ENCODE assay signal across 19 cellular contexts in genomic region chr1:5908461-5909375, GRCh38.
DNase-seq lines count a peak whose midpoint lies in the region; TF ChIP-seq lines count a peak whose summit lies in the region.
"Had no signal": no experiment of that assay in that cellular context is flagged by ENCODE, and none has a peak within 500 bp of the region (broad histone marks: within the 10 kb centered on the region; RNA-seq: fewer than 3 reads in every experiment).

No MANE protein-coding gene starts in this region.

- no peaks in the 10 kb centered on the region for H3K9me3 Mint-ChIP-seq in endodermal cell
- H3K9me3 Mint-ChIP-seq: CD4-positive, alpha-beta memory T cell; GM23338; HFFc6 had no signal

- intact Hi-C loops in posterior vena cava (cut with DNase I) (no loop called here), ascending aorta (cut with DNase I) (no loop called here)

- H3K9me2 ChIP-seq in Karpas-422 (replicated peaks; ENCODE audit: insufficient read depth, low read length), result no peaks in the 10 kb centered on the region

- no peaks in the 10 kb centered on the region for H3K9me3 ChIP-seq in endodermal cell (ENCODE audit: control insufficient read depth, low read length)
- no peaks in the 10 kb centered on the region for H3K9me3 ChIP-seq in ascending aorta
- H3K9me3 ChIP-seq in Karpas-422 (ENCODE audit: low read length), result no peaks in the 10 kb centered on the region

- H3K27me3 Mint-ChIP-seq in endodermal cell (ENCODE audit: insufficient read depth), result no peaks in the 10 kb centered on the region
- H3K27me3 Mint-ChIP-seq: CD4-positive, alpha-beta memory T cell had no signal

- H3K4me3 ChIP-seq in H7 (ENCODE audit: insufficient read depth, low read depth, low read length) (no peak overlapping the region), endodermal cell (ENCODE audit: low read length) (no peak overlapping the region), ascending aorta (no peak overlapping the region), Karpas-422 (ENCODE audit: low read length) (no peak overlapping the region)
- H3K4me3 ChIP-seq: GM23338 had no signal

- H4K20me1 ChIP-seq in Karpas-422 (ENCODE audit: insufficient read depth, low read depth, low read length), result no peaks in the 10 kb centered on the region

- H3K4me1 ChIP-seq in endodermal cell (ENCODE audit: control insufficient read depth, insufficient read depth, low read length), result no peaks in the 10 kb centered on the region
- no peaks in the 10 kb centered on the region for H3K4me1 ChIP-seq in ascending aorta
- H3K4me1 ChIP-seq in Karpas-422 (ENCODE audit: low read length), result no peaks in the 10 kb centered on the region

- H3K4me2 ChIP-seq in Karpas-422 (ENCODE audit: low read depth, low read length, poor library complexity, severe bottlenecking), result no peak overlapping the region
- H3K4me2 ChIP-seq: GM23338 had no signal

- H2AFZ ChIP-seq in Karpas-422 (ENCODE audit: low read length), result no peak overlapping the region
- H2AFZ ChIP-seq: GM23338 had no signal

- no peak for TF ChIP-seq CTCF in endodermal cell (conservative IDR thresholded peaks at IDR 0.05)
- no peak for TF ChIP-seq CTCF in ascending aorta (IDR thresholded peaks at IDR 0.05)

- no peak overlapping the region for H3K27ac ChIP-seq in endodermal cell (ENCODE audit: low read depth, low read length)
- H3K27ac ChIP-seq in ascending aorta, result no peak overlapping the region
- no peak overlapping the region for H3K27ac ChIP-seq in Karpas-422 (ENCODE audit: low read length)
- H3K27ac ChIP-seq: HL-60 had no signal

- peaks cover 16% of the 10 kb centered on the region for H3K36me3 Mint-ChIP-seq in endodermal cell (ENCODE audit: low read depth)

- 95 to 99% methylated on average over 20 to 35 of the region's 35 CpGs for WGBS in endodermal cell (ENCODE audit: insufficient coverage in 1 of 2, insufficient read length in 1 of 2), 2 experiments

- no peaks in the 10 kb centered on the region for H3K4me1 Mint-ChIP-seq in endodermal cell

- H3K27ac Mint-ChIP-seq in endodermal cell, result no peak overlapping the region
- H3K27ac Mint-ChIP-seq: CD4-positive, alpha-beta memory T cell; GM23338; HFFc6 had no signal

- H3K4me3 Mint-ChIP-seq in endodermal cell, result no peak overlapping the region
- H3K4me3 Mint-ChIP-seq: CD4-positive, alpha-beta memory T cell; GM23338; HFFc6 had no signal

- no peaks in the 10 kb centered on the region for H3K36me3 ChIP-seq in H7 (replicated peaks; ENCODE audit: control insufficient read depth, insufficient read depth, low read length)
- H3K36me3 ChIP-seq in endodermal cell (ENCODE audit: control insufficient read depth, insufficient read depth, low read length), result no peaks in the 10 kb centered on the region
- peaks cover 13 to 20% of the 10 kb centered on the region in 2 donors for H3K36me3 ChIP-seq in ascending aorta
- H3K36me3 ChIP-seq in Karpas-422 (ENCODE audit: insufficient read depth, low read length), result no peaks in the 10 kb centered on the region

- DNase-seq in Ammon's horn (ENCODE audit: low spot score) (peak; percentile 27), H7 (peak; percentile 47), endodermal cell (peak; percentile 30), posterior vena cava (ENCODE audit: low spot score) (peak; percentile 79), islet precursor cell (no peak), ascending aorta (ENCODE audit: low spot score in 2 of 2) (no peak), Karpas-422 (no peak), mucosa of gallbladder (ENCODE audit: low spot score) (no peak)
- DNase-seq: AML-193; CD4-positive, alpha-beta memory T cell; DMS79 treated with DMSO at 0.1 percent for 48 hours; GF-D8; HFFc6; KBM-7; NCI-H1092 treated with DMSO at 0.1 percent for 48 hours; NCI-H1694; NCI-H446 had no signal

- H3K79me2 ChIP-seq in Karpas-422 (ENCODE audit: low read length), result no peaks in the 10 kb centered on the region

- H3K27me3 ChIP-seq in H7 (ENCODE audit: control insufficient read depth, insufficient read depth, low read length) (no peaks in the 10 kb centered on the region), endodermal cell (ENCODE audit: control insufficient read depth, insufficient read depth, low read length, poor library complexity, severe bottlenecking) (no peaks in the 10 kb centered on the region), ascending aorta (no peaks in the 10 kb centered on the region), Karpas-422 (ENCODE audit: low read length) (no peaks in the 10 kb centered on the region)

- H3K9ac ChIP-seq in endodermal cell (ENCODE audit: extremely low read depth, low read length, poor library complexity, severe bottlenecking) (no peak overlapping the region), Karpas-422 (ENCODE audit: low read length) (no peak overlapping the region)

Comparison
In these comparisons a context has a peak if more than half of its experiments do, and no peak if none do; other contexts are left out.
1. DNase-seq: peak in Ammon's horn (single experiment), H7 (single experiment), endodermal cell (single experiment) and posterior vena cava (single experiment); none in islet precursor cell (single experiment), ascending aorta (0 of 2), Karpas-422 (single experiment) and mucosa of gallbladder (single experiment).